In the genomic region with DNA sequence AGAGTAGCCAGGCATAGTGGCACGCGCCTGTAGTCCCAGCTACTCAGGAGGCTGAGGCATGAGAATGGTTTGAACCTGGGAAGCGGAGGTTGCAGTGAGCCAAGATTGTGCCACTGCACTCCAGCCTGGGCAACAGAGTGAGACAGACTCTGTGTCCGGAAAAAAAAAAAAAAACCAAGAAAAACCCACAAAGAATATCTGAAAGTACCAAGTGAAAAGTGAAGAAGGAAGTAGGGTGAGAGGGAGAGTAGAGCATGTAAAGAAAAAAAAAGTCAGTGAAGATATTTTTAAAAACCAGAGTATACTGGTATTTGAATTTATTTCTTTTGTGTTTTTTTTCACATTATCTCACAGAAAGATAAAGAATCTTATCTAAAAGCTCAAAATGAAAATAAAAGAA, we compare ENCODE assay signal across 13 cellular contexts. TPM values are rescaled to one million over a fixed set of nuclear protein-coding genes. Genes with fewer than 3 reads are reported as not detected.
A peak's percentile ranks its signal among the peaks of the same experiment; 100 is the strongest.
DNase-seq lines count a peak whose midpoint lies in the region; ATAC-seq and TF ChIP-seq lines count a peak whose summit lies in the region.
"Had no signal": no experiment of that assay in that cellular context is flagged by ENCODE, and none has a peak within 500 bp of the region (broad histone marks: within the 10 kb centered on the region; RNA-seq: fewer than 3 reads in every experiment).

No MANE protein-coding gene starts in this region.

- TF ChIP-seq CTCF in ascending aorta (IDR thresholded peaks at IDR 0.05) (no peak), progenitor cell of endocrine pancreas (IDR thresholded peaks at IDR 0.05; ENCODE audit: unreplicated experiment) (no peak)

- peaks cover 5 to 20% of the 10 kb centered on the region in 2 donors for H3K4me1 ChIP-seq in ascending aorta

- H3K27ac ChIP-seq in ascending aorta, result peak overlapping the region; percentile 70 to 75
- H3K27ac ChIP-seq: SJSA1 had no signal

- peaks cover 30% of the 10 kb centered on the region for H3K36me3 Mint-ChIP-seq in stimulated activated memory B cell treated with anti-CD40 and anti-IgM and Interleukin-4, amounts not matched to agents 10 μg/mL and 1 μg/mL and 100 μg/mL, for 72 hours
- peaks cover 8% of the 10 kb centered on the region for H3K36me3 Mint-ChIP-seq in progenitor cell of endocrine pancreas (ENCODE audit: insufficient read depth)

- no peaks in the 10 kb centered on the region for H3K9me3 Mint-ChIP-seq in stimulated activated memory B cell treated with anti-CD40 and anti-IgM and Interleukin-4, amounts not matched to agents 10 μg/mL and 1 μg/mL and 100 μg/mL, for 72 hours
- no peaks in the 10 kb centered on the region for H3K9me3 Mint-ChIP-seq in progenitor cell of endocrine pancreas (ENCODE audit: low read depth)

- peaks cover 24% of the 10 kb centered on the region for H3K4me1 Mint-ChIP-seq in stimulated activated memory B cell treated with anti-CD40 and anti-IgM and Interleukin-4, amounts not matched to agents 10 μg/mL and 1 μg/mL and 100 μg/mL, for 72 hours
- H3K4me1 Mint-ChIP-seq in progenitor cell of endocrine pancreas (ENCODE audit: low read depth), result peaks cover 22% of the 10 kb centered on the region

- intact Hi-C loops in ascending aorta (cut with DNase I), result no loop called here

- DNase-seq in SIG-M5 treated with dmso at 0.1 percent for 504 hours (lab: John Stamatoyannopoulos, UW; ENCODE audit: unreplicated experiment) (peak; percentile 20), SIG-M5 (lab: John Stamatoyannopoulos, UW) (no peak), ascending aorta (ENCODE audit: low spot score in 2 of 2) (no peak), HT-29 (ENCODE audit: low spot score) (no peak), progenitor cell of endocrine pancreas (ENCODE audit: low spot score, unreplicated experiment) (no peak), NCI-H2107 treated with DMSO at 0.1 percent for 48 hours (lab: John Stamatoyannopoulos, UW; ENCODE audit: unreplicated experiment) (no peak)
- DNase-seq: 8988T; stimulated activated CD4-positive, alpha-beta T cell treated with anti-CD3 and anti-CD28 coated beads, Interleukin-1b, Interleukin-23, amount 100 ng/mL, for 48 hours had no signal

- no peak overlapping the region for H3K4me3 ChIP-seq in ascending aorta
- H3K4me3 ChIP-seq: gastroesophageal sphincter, SJSA1 had no signal

- peak; percentile 64 for ATAC-seq in HG02852 (IDR thresholded peaks at IDR 0.05; ENCODE audit: unreplicated experiment)
- peak; percentile 82 for ATAC-seq in stimulated activated memory B cell treated with anti-CD40 and anti-IgM and Interleukin-4, amounts not matched to agents 10 μg/mL and 1 μg/mL and 100 μg/mL, for 72 hours

- peaks cover 5 to 13% of the 10 kb centered on the region in 2 donors for H3K36me3 ChIP-seq in ascending aorta

- peak overlapping the region; percentile 67 for H3K4me3 Mint-ChIP-seq in stimulated activated memory B cell treated with anti-CD40 and anti-IgM and Interleukin-4, amounts not matched to agents 10 μg/mL and 1 μg/mL and 100 μg/mL, for 72 hours
- H3K4me3 Mint-ChIP-seq in progenitor cell of endocrine pancreas (ENCODE audit: low read depth), result no peak overlapping the region

- H3K9me3 ChIP-seq in ascending aorta, result no peaks in the 10 kb centered on the region
- H3K9me3 ChIP-seq: gastroesophageal sphincter, SJSA1 had no signal

- no peaks in the 10 kb centered on the region for H3K27me3 Mint-ChIP-seq in stimulated activated memory B cell treated with anti-CD40 and anti-IgM and Interleukin-4, amounts not matched to agents 10 μg/mL and 1 μg/mL and 100 μg/mL, for 72 hours
- H3K27me3 Mint-ChIP-seq in progenitor cell of endocrine pancreas, result no peaks in the 10 kb centered on the region

- H3K27ac Mint-ChIP-seq in stimulated activated memory B cell treated with anti-CD40 and anti-IgM and Interleukin-4, amounts not matched to agents 10 μg/mL and 1 μg/mL and 100 μg/mL, for 72 hours, result peak overlapping the region; percentile 78
- no peak overlapping the region for H3K27ac Mint-ChIP-seq in progenitor cell of endocrine pancreas

- no peaks in the 10 kb centered on the region for H3K27me3 ChIP-seq in ascending aorta
- H3K27me3 ChIP-seq: gastroesophageal sphincter, SJSA1 had no signal

RNA-seq across cellular contexts. Expression of gene ISM2, which starts 43.3 kb away (rescaled TPM):
- total RNA-seq in ascending aorta (not detected), progenitor cell of endocrine pancreas (0.42 TPM in 1 of 2 replicates, not detected in the other)
- not detected in 2 replicates for total RNA-seq in HT-29 (2014; rRNA removed; shearing (Covaris generic))
- total RNA-seq: bronchial epithelial cell, SJSA1 had no signal
